Comparison of ENCODE assay signal across 8 cellular contexts in the genomic region with DNA sequence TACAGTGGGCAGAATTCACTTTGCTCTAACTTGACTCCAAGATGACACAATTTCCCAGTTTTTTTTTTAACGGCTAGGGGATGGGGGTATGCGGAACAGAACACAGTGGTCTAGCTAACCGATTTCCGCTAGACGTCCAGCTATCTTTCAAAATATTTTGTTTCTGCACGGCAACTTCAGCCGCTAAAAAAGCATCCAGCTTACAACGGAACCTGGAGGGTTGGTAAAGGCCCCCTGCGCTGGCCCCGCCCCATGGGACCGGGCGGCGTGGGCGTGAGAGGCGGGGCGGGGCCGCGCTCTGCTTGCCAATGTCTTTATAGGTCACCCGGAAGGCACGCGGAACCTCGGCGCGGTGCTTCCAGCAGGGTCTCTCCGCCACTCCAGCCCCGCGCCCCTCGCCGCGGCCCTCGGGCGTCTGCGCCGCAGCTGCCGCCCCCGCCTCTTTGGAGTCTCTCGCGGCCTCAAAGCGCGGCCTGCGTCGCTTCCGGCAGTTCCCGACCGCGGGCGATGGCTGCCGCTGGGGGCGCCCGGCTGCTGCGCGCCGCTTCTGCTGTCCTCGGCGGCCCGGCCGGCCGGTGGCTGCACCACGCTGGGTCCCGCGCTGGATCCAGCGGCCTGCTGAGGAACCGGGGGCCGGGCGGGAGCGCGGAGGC. TPM values are rescaled to one million over a fixed set of nuclear protein-coding genes. Genes with fewer than 3 reads are reported as not detected.
DNase-seq lines count a peak whose midpoint lies in the region; ATAC-seq and TF ChIP-seq lines count a peak whose summit lies in the region.

TSS of gene FDX1 (plus strand) at position 335 of the 653 bp plus-strand sequence. CDS start at position 508, 173 bp downstream.

- H3K27ac ChIP-seq in KMS-11: peak within 1 kb of the TSS; percentile 67
- peak within 1 kb of the TSS; percentile 58 for H3K27ac ChIP-seq in RWPE2 (ENCODE audit: poor library complexity, severe bottlenecking)
- H3K27ac ChIP-seq in neural cell (ENCODE audit: low read length): peak within 1 kb of the TSS; percentile 64
- H3K27ac ChIP-seq in stomach: peak within 1 kb of the TSS; percentile 94 to 100 (median 97)

- H3K4me2 ChIP-seq in KMS-11 (peak within 1 kb of the TSS; percentile 80), neural cell (ENCODE audit: low read length) (peak within 1 kb of the TSS; percentile 93)

- intact Hi-C loops in stomach (cut with DNase I; ENCODE audit: low total_unique reads): loop anchor here (10.0 kb wide), 2 partner anchors 55 to 225 kb away; no protein-coding TSS in a partner anchor

- peaks cover 26% of the 10 kb centered on the region for H3K79me2 ChIP-seq in KMS-11 (ENCODE audit: insufficient read depth, low read depth)
- peaks cover 40% of the 10 kb centered on the region for H3K79me2 ChIP-seq in neural cell (replicated peaks; ENCODE audit: insufficient read depth, low read length)

- TF ChIP-seq CTCF in KMS-11 (conservative IDR thresholded peaks at IDR 0.05; ENCODE audit: low read depth, low read length) (no peak), RWPE2 (IDR thresholded peaks at IDR 0.05; ENCODE audit: poor library complexity, severe bottlenecking) (peak; percentile 83), neural cell (IDR thresholded peaks at IDR 0.05; ENCODE audit: poor library complexity, severe bottlenecking) (peak; percentile 92), stomach (IDR thresholded peaks at IDR 0.05) (peak in 3 of 7 experiments; percentile 51 to 78 (median 58))

- H3F3A ChIP-seq in neural cell (ENCODE audit: insufficient read depth, low read length, poor library complexity, severe bottlenecking): no peaks in the 10 kb centered on the region

- H3K4me3 ChIP-seq in KMS-11 (IDR thresholded peaks at IDR 0.05; ENCODE audit: insufficient read depth, low read depth, low read length) (no peak within 1 kb of the TSS), RWPE2 (ENCODE audit: severe bottlenecking) (peak within 1 kb of the TSS; percentile 93), neural cell (ENCODE audit: low read length) (peak within 1 kb of the TSS; percentile 94), stomach (peak within 1 kb of the TSS; percentile 75 to 90 (median 79))

- peak; percentile 88 for ATAC-seq in GM21723 (IDR thresholded peaks at IDR 0.05; ENCODE audit: unreplicated experiment)
- ATAC-seq in RWPE2 (ENCODE audit: low read depth): peak; percentile 85

- H3K27me3 ChIP-seq in KMS-11 (ENCODE audit: insufficient read depth, low read depth) (no peaks in the 10 kb centered on the region), RWPE2 (ENCODE audit: insufficient read depth, poor library complexity, severe bottlenecking) (no peaks in the 10 kb centered on the region), neural cell (ENCODE audit: insufficient read depth, low read depth, low read length) (no peaks in the 10 kb centered on the region), stomach (no peaks in the 10 kb centered on the region)

- no peak for TF ChIP-seq POLR2A in stomach (IDR thresholded peaks at IDR 0.05)

- TF ChIP-seq EP300 in neural cell (conservative IDR thresholded peaks at IDR 0.05; ENCODE audit: poor library complexity, severe bottlenecking) (peak; percentile 75), stomach (IDR thresholded peaks at IDR 0.05) (no peak)

- H2AFZ ChIP-seq in KMS-11 (ENCODE audit: low read depth) (peak within 1 kb of the TSS; percentile 68), neural cell (ENCODE audit: low read depth, low read length) (peak within 1 kb of the TSS; percentile 86)

- peak; percentile 50 for TF ChIP-seq RAD21 in neural cell (conservative IDR thresholded peaks at IDR 0.05)

- WGBS in stomach, 5 donors: 0 to 1% (median 0%) methylated on average over 35 to 67 of the region's 67 CpGs

- H3K9ac ChIP-seq in KMS-11: peak within 1 kb of the TSS; percentile 75
- H3K9ac ChIP-seq in neural cell (ENCODE audit: low read length): peak within 1 kb of the TSS; percentile 81

- H3K4me1 ChIP-seq in KMS-11 (ENCODE audit: low read depth, poor library complexity, severe bottlenecking) (peaks cover 22% of the 10 kb centered on the region), RWPE2 (ENCODE audit: insufficient read depth, poor library complexity, severe bottlenecking) (peaks cover 11% of the 10 kb centered on the region), stomach (peaks cover 20 to 46% (median 36%) of the 10 kb centered on the region in 4 donors)

- no peaks in the 10 kb centered on the region for H3K9me3 ChIP-seq in RWPE2 (ENCODE audit: severe bottlenecking)
- H3K9me3 ChIP-seq in neural cell (ENCODE audit: low read length): no peaks in the 10 kb centered on the region
- no peaks in the 10 kb centered on the region for H3K9me3 ChIP-seq in stomach

- no peaks in the 10 kb centered on the region for H3K9me2 ChIP-seq in neural cell (ENCODE audit: insufficient read depth, low read length)

- H4K20me1 ChIP-seq in KMS-11 (ENCODE audit: insufficient read depth) (no peaks in the 10 kb centered on the region), neural cell (ENCODE audit: insufficient read depth) (peaks cover 3% of the 10 kb centered on the region)

- H3K36me3 ChIP-seq in KMS-11 (ENCODE audit: insufficient read depth): no peaks in the 10 kb centered on the region
- no peaks in the 10 kb centered on the region for H3K36me3 ChIP-seq in RWPE2 (ENCODE audit: low read depth)
- no peaks in the 10 kb centered on the region for H3K36me3 ChIP-seq in neural cell (ENCODE audit: insufficient read depth, low read length)
- H3K36me3 ChIP-seq in stomach: no peaks in the 10 kb centered on the region

- DNase-seq in EL: peak; percentile 81
- DNase-seq in RWPE2 (ENCODE audit: low spot score): peak; percentile 61
- peak; percentile 73 for DNase-seq in activated effector memory CD4-positive, alpha-beta T cell treated with Interleukin-2 at 50 U/mL for 16 hours
- peak; percentile 56 for DNase-seq in fibroblast of the conjunctiva (ENCODE audit: low read depth)
- DNase-seq in stomach: peak; percentile 83

TF ChIP-seq in neural cell, 6 proteins besides CTCF, POLR2A, EP300 and RAD21:
- TF ChIP-seq, protein P1, sequence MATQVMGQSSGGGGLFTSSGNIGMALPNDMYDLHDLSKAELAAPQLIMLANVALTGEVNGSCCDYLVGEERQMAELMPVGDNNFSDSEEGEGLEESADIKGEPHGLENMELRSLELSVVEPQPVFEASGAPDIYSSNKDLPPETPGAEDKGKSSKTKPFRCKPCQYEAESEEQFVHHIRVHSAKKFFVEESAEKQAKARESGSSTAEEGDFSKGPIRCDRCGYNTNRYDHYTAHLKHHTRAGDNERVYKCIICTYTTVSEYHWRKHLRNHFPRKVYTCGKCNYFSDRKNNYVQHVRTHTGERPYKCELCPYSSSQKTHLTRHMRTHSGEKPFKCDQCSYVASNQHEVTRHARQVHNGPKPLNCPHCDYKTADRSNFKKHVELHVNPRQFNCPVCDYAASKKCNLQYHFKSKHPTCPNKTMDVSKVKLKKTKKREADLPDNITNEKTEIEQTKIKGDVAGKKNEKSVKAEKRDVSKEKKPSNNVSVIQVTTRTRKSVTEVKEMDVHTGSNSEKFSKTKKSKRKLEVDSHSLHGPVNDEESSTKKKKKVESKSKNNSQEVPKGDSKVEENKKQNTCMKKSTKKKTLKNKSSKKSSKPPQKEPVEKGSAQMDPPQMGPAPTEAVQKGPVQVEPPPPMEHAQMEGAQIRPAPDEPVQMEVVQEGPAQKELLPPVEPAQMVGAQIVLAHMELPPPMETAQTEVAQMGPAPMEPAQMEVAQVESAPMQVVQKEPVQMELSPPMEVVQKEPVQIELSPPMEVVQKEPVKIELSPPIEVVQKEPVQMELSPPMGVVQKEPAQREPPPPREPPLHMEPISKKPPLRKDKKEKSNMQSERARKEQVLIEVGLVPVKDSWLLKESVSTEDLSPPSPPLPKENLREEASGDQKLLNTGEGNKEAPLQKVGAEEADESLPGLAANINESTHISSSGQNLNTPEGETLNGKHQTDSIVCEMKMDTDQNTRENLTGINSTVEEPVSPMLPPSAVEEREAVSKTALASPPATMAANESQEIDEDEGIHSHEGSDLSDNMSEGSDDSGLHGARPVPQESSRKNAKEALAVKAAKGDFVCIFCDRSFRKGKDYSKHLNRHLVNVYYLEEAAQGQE (IDR thresholded peaks at IDR 0.05; ENCODE audit: borderline replicate concordance): no peak
- TF ChIP-seq MXI1 (conservative IDR thresholded peaks at IDR 0.05; ENCODE audit: poor library complexity, severe bottlenecking) (peak; percentile 76), POLR2AphosphoS5 (IDR thresholded peaks at IDR 0.05) (peak; percentile 37), EZH2 (IDR thresholded peaks at IDR 0.05; ENCODE audit: borderline replicate concordance, insufficient read depth, low read length, poor library complexity, severe bottlenecking) (no peak), TAF1 (IDR thresholded peaks at IDR 0.05; ENCODE audit: low read depth) (no peak), SMC3 (conservative IDR thresholded peaks at IDR 0.05; ENCODE audit: poor library complexity) (peak; percentile 50)

RNA-seq across cellular contexts. Expression of gene FDX1, which starts in this region (rescaled TPM):
- polyA plus RNA-seq in neural cell (13.9 and 14.3 TPM in 2 replicates), stomach (10 to 100 TPM; 11.2 to 23.4 (median 18.3) TPM)
- polyA minus RNA-seq in neural cell: 14.1 and 15.0 TPM in 2 replicates
- total RNA-seq in stomach: 10 to 100 TPM in 4 of 5 donors, under 1 TPM in 1; 0.58 to 78.8 (median 23.5) TPM
